In the genomic region with DNA sequence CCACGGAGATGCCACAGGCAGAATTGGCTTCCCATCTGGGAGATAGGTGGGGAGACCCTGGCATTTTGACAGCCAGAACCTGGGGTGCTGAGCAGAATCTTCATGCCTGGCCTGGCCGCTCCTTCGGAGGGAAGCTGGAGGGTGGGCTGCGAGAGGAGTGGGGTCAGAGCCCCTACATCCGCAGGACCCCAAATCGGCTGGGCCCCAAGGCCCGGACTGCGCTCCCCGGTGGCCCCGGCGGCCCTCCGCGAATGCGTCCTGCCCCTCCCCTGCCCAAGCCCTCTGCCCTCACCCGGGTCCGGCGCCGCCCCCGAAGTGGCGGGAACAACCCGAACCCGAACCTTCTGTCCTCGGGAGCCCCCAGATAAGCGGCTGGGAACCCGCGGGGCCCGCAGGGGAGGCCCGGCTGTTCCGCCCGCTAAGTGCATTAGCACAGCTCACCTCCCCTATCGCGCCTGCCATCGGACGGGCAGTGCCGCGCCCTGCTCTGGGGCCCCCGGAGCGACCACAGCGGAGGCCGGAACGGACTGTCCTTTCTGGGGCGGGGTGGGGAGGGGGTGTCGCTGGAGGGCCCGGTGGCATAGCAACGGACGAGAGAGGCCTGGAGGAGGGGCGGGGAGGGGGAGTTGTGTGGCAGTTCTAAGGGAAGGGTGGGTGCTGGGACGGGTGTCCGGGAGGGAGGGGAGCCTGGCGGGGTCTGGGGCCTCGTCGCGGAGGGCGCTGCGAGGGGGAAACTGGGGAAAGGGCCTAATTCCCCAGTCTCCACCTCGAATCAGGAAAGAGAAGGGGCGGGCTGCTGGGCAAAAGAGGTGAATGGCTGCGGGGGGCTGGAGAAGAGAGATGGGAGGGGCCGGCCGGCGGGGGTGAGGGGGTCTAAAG, we compare ENCODE assay signal across 8 cellular contexts. TPM values are rescaled to one million over a fixed set of nuclear protein-coding genes. Genes with fewer than 3 reads are reported as not detected.
DNase-seq lines count a peak whose midpoint lies in the region; ATAC-seq, FAIRE-seq and TF ChIP-seq lines count a peak whose summit lies in the region.

No MANE protein-coding gene starts in this region.

- peak overlapping the region in 3 of 11 experiments; percentile 18 to 68 (median 23); a peak in 2 of 22 replicates for H3K9ac ChIP-seq in BLaER1 treated with 17β-estradiol and CSF1 and Interleukin-3, amounts not matched to agents 10 nM and 100 nM

- peak overlapping the region in 5 of 10 donors; percentile 52 to 69 (median 61) for H3K27ac Mint-ChIP-seq in naive thymus-derived CD8-positive, alpha-beta T cell

- peak; percentile 79 for DNase-seq in NCI-H82 (lab: John Stamatoyannopoulos, UW)
- DNase-seq in ecto neural progenitor cell (ENCODE audit: low spot score): peak; percentile 76
- peak in 1 of 10 donors; percentile 63 for DNase-seq in naive thymus-derived CD8-positive, alpha-beta T cell
- no peak for DNase-seq in small intestine
- no peak for DNase-seq in stimulated activated CD8-positive, alpha-beta memory T cell treated with anti-CD3 and anti-CD28 coated beads, Interleukin-4, amount 100 ng/mL, for 48 hours
- DNase-seq in GM12892 (ENCODE audit: insufficient read length): no peak

- peaks cover 0 to 71% (median 19%) of the 10 kb centered on the region in 11 experiments; a peak in 15 of 22 replicates for H4K20me1 ChIP-seq in BLaER1 treated with 17β-estradiol and CSF1 and Interleukin-3, amounts not matched to agents 10 nM and 100 nM

- peaks cover 39 to 60% (median 50%) of the 10 kb centered on the region in 11 experiments for H3K27me3 ChIP-seq in BLaER1 treated with 17β-estradiol and CSF1 and Interleukin-3, amounts not matched to agents 10 nM and 100 nM
- peaks cover 0 to 3% of the 10 kb centered on the region in 2 donors for H3K27me3 ChIP-seq in small intestine (ENCODE audit: control insufficient read depth in 2 of 2, insufficient read depth in 2 of 2, low read length in 2 of 2)

- H3K27ac ChIP-seq in BLaER1 treated with 17β-estradiol and CSF1 and Interleukin-3, amounts not matched to agents 10 nM and 100 nM: no peak overlapping the region
- H3K27ac ChIP-seq in small intestine (ENCODE audit: low read depth in 1 of 2, low read length in 1 of 2): peak overlapping the region in 1 of 2 donors; percentile 17

- ATAC-seq in naive thymus-derived CD8-positive, alpha-beta T cell: peak in 1 of 2 donors; percentile 39
- ATAC-seq in GM21367 (IDR thresholded peaks at IDR 0.05; ENCODE audit: unreplicated experiment): no peak

- WGBS in small intestine, 3 donors: 5 to 6% (median 6%) methylated on average over 35 to 61 of the region's 61 CpGs

- peaks cover 0 to 6% (median 1%) of the 10 kb centered on the region in 3 donors for H3K36me3 Mint-ChIP-seq in naive thymus-derived CD8-positive, alpha-beta T cell

- H3K4me3 Mint-ChIP-seq in naive thymus-derived CD8-positive, alpha-beta T cell: peak overlapping the region; percentile 42 to 87 (median 70)

- H3K4me1 Mint-ChIP-seq in naive thymus-derived CD8-positive, alpha-beta T cell: peaks cover 15 to 43% (median 32%) of the 10 kb centered on the region in 4 donors

- peak overlapping the region; percentile 73 to 99 (median 93) for H3K4me2 ChIP-seq in BLaER1 treated with 17β-estradiol and CSF1 and Interleukin-3, amounts not matched to agents 10 nM and 100 nM

- TF ChIP-seq POLR2A in GM12892 (IDR thresholded peaks at IDR 0.05; ENCODE audit: low read depth, low read length): no peak

- POLR2A ChIA-PET in naive thymus-derived CD8-positive, alpha-beta T cell (lab: Charles Lee): interaction anchor here (0.6 to 6.9 kb wide), 12 partner anchors 8 to 217 kb away, joined by 3 to 26 read pairs (median 11); partner anchors contain the start of genes MED1, MIEN1, PGAP3 and STARD3

- H3K4me3 ChIP-seq in BLaER1 treated with 17β-estradiol and CSF1 and Interleukin-3, amounts not matched to agents 10 nM and 100 nM: peak overlapping the region in 1 of 10 experiments; percentile 56; a peak in 1 of 20 replicates
- peak overlapping the region in 1 of 2 donors; percentile 47 for H3K4me3 ChIP-seq in small intestine (ENCODE audit: low read depth in 1 of 2, low read length in 2 of 2)

- H3K27me3 Mint-ChIP-seq in naive thymus-derived CD8-positive, alpha-beta T cell: peaks cover 0 to 16% (median 4%) of the 10 kb centered on the region in 5 donors

- H3K9me3 ChIP-seq in BLaER1 treated with 17β-estradiol and CSF1 and Interleukin-3, amounts not matched to agents 10 nM and 100 nM (replicated peaks in 1 of 11): no peaks in the 10 kb centered on the region
- H3K9me3 ChIP-seq in small intestine (ENCODE audit: control insufficient read depth, low read depth): no peaks in the 10 kb centered on the region

- no peaks in the 10 kb centered on the region for H3K9me3 Mint-ChIP-seq in naive thymus-derived CD8-positive, alpha-beta T cell

- no peak for FAIRE-seq in small intestine (lab: Jason Lieb, UNC)
- FAIRE-seq in GM12892 (lab: Jason Lieb, UNC): no peak

- peaks cover 12 to 85% (median 72%) of the 10 kb centered on the region in 10 experiments for H3K4me1 ChIP-seq in BLaER1 treated with 17β-estradiol and CSF1 and Interleukin-3, amounts not matched to agents 10 nM and 100 nM
- H3K4me1 ChIP-seq in small intestine (ENCODE audit: control insufficient read depth in 2 of 2, insufficient read depth in 1 of 2, low read depth in 1 of 2, low read length in 1 of 2): peaks cover 0 to 10% of the 10 kb centered on the region in 2 donors

- H3K36me3 ChIP-seq in BLaER1 treated with 17β-estradiol and CSF1 and Interleukin-3, amounts not matched to agents 10 nM and 100 nM: peaks cover 0 to 16% (median 7%) of the 10 kb centered on the region in 11 experiments; a peak in 18 of 22 replicates
- no peaks in the 10 kb centered on the region for H3K36me3 ChIP-seq in small intestine (ENCODE audit: control insufficient read depth in 2 of 2, insufficient read depth in 2 of 2, low read length in 2 of 2)

RNA-seq across cellular contexts. Expression of gene PNMT, which starts 0.8 kb away (rescaled TPM):
- 1 to 10 TPM in 1 of 2 experiments, under 1 TPM in 1; 0.91 to 1.2 TPM for total RNA-seq in naive thymus-derived CD8-positive, alpha-beta T cell
- under 1 TPM in 2 of 3 donors, not detected in 1; 0.43 to 0.64 TPM for polyA plus RNA-seq in naive thymus-derived CD8-positive, alpha-beta T cell
- 1 to 10 TPM; 3.4 to 7.8 (median 6.5) TPM for polyA plus RNA-seq in small intestine
- polyA plus RNA-seq in GM12892 (2012; ENCODE audit: missing spikeins): not detected

RNA-seq across cellular contexts. Expression of gene TCAP, which starts 2.4 kb away (rescaled TPM):
- 10 to 100 TPM in 1 of 2 experiments, 1 to 10 TPM in 1; 8.5 to 10.3 TPM for total RNA-seq in naive thymus-derived CD8-positive, alpha-beta T cell
- under 1 TPM in 1 of 3 donors, not detected in 2; 0.11 TPM for polyA plus RNA-seq in naive thymus-derived CD8-positive, alpha-beta T cell
- polyA plus RNA-seq in small intestine: 10 to 100 TPM in 1 of 3 donors, 1 to 10 TPM in 1, under 1 TPM in 1; 0.85 to 27.6 (median 5.4) TPM
- 0.19 TPM for polyA plus RNA-seq in GM12892 (2012; ENCODE audit: missing spikeins)

RNA-seq across cellular contexts. Expression of gene PGAP3, which starts 20.4 kb away (rescaled TPM):
- 10 to 100 TPM; 30.1 to 33.5 TPM for total RNA-seq in naive thymus-derived CD8-positive, alpha-beta T cell
- polyA plus RNA-seq in naive thymus-derived CD8-positive, alpha-beta T cell: 10 to 100 TPM; 14.2 to 17.7 (median 15.5) TPM
- 10 to 100 TPM; 20.6 to 35.5 (median 21.6) TPM for polyA plus RNA-seq in small intestine
- 5.9 TPM for polyA plus RNA-seq in GM12892 (2012; ENCODE audit: missing spikeins)

RNA-seq across cellular contexts. Expression of gene STARD3, which starts 30.6 kb away (rescaled TPM):
- total RNA-seq in naive thymus-derived CD8-positive, alpha-beta T cell: 100 to 1,000 TPM; 154 to 167 TPM
- 10 to 100 TPM; 37.4 to 51.6 (median 43.0) TPM for polyA plus RNA-seq in naive thymus-derived CD8-positive, alpha-beta T cell
- 10 to 100 TPM; 56.0 to 80.2 (median 72.0) TPM for polyA plus RNA-seq in small intestine
- 14.4 TPM for polyA plus RNA-seq in GM12892 (2012; ENCODE audit: missing spikeins)

RNA-seq across cellular contexts. Expression of gene ERBB2, which starts 32.4 kb away (rescaled TPM):
- 1 to 10 TPM; 5.6 to 8.7 TPM for total RNA-seq in naive thymus-derived CD8-positive, alpha-beta T cell
- polyA plus RNA-seq in naive thymus-derived CD8-positive, alpha-beta T cell: 1 to 10 TPM in 2 of 3 donors, under 1 TPM in 1; 0.85 to 2.4 (median 1.5) TPM
- 10 to 100 TPM; 43.0 to 83.2 (median 56.2) TPM for polyA plus RNA-seq in small intestine
- polyA plus RNA-seq in GM12892 (2012; ENCODE audit: missing spikeins): 5.9 TPM

Comparison
In these comparisons a context has a peak if more than half of its experiments do, and no peak if none do; other contexts are left out.
1. DNase-seq: peak in NCI-H82 (single experiment) and ecto neural progenitor cell (single experiment); none in small intestine (single experiment), stimulated activated CD8-positive, alpha-beta memory T cell treated with anti-CD3 and anti-CD28 coated beads, Interleukin-4, amount 100 ng/mL, for 48 hours (single experiment) and GM12892 (single experiment).